8 cellular contexts compared by ENCODE assay signal in the genomic region with DNA sequence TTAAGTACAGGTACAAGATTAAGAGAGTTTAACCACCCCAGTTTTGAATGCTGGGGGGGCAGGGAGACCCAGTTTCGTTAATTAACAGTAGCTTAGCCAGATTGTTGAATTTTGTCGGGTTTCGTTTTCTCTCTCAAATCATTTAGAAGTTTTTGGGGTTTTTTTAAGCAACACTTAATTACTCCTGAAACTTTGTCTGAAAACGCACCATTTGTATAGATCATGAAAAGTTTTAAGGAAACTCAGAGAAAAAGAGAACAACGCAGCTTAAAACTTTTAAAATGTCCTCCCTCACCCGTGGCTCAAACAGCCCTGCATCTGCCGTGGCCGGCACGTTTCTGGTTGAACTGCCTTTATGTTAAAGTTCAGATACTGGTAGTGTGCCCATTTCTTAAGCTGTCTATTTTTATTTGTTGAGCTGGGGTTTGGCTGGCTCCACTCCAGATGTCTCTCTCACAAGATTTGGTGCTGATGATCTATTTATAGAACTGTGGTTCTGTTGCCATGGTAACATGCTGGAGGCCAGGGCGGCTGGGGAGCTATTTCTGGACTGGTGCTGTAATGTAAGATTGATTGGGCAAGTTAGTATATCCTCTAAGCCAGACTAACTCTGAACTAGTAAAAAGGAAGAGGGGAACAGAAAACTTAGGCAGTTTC.
DNase-seq lines count a peak whose midpoint lies in the region; ATAC-seq and TF ChIP-seq lines count a peak whose summit lies in the region.

No MANE protein-coding gene starts in this region.

- no peak for TF ChIP-seq CTCF in 22Rv1 (IDR thresholded peaks at IDR 0.05)
- no peak for TF ChIP-seq CTCF in GM13977 (IDR thresholded peaks at IDR 0.05; ENCODE audit: extremely low read depth, insufficient read depth, missing control alignments)

- ATAC-seq in HG02759 (IDR thresholded peaks at IDR 0.05; ENCODE audit: unreplicated experiment), result peak; percentile 91

- H3K27ac ChIP-seq in 22Rv1, result peak overlapping the region; percentile 77

- in situ Hi-C loops in GM13977 (cut with MboI; ENCODE audit: low pct_unique_long_range_greater_than_20kb, low sequenced_read_pairs, unreplicated experiment), result no loop called here

- DNase-seq in GM13977 (ENCODE audit: low spot score), result peak; percentile 83
- peak; percentile 78 to 94 (median 91) for DNase-seq in NCI-H1417 (lab: John Stamatoyannopoulos, UW)
- peak; percentile 38 for DNase-seq in T-helper 22 cell (ENCODE audit: low read depth)
- peak; percentile 66 for DNase-seq in central memory CD4-positive, alpha-beta T cell
- DNase-seq in kidney glomerular epithelial cell (lab: John Stamatoyannopoulos, UW), result peak; percentile 90
- peak; percentile 53 for DNase-seq in stimulated activated CD4-positive, alpha-beta T cell treated with anti-CD3 and anti-CD28 coated beads, Interleukin-15, amount 100 ng/mL, for 24 hours

Comparison
In these comparisons a context has a peak if more than half of its experiments do, and no peak if none do; other contexts are left out.
1. Peak in every context shown above with its lines: DNase-seq, ATAC-seq and H3K27ac ChIP-seq.
2. DNase-seq: peak in every context shown above with its lines; median percentile 91 in NCI-H1417; 90 in kidney glomerular epithelial cell; 83 in GM13977; 66 in central memory CD4-positive, alpha-beta T cell; 53 in stimulated activated CD4-positive, alpha-beta T cell treated with anti-CD3 and anti-CD28 coated beads, Interleukin-15, amount 100 ng/mL, for 24 hours; 38 in T-helper 22 cell.